ENCODE assay signal across 2 cellular contexts in genomic region chr7:80187279-80187678, GRCh38.
TF ChIP-seq lines count a peak whose summit lies in the region.

No MANE protein-coding gene starts in this region.

TF ChIP-seq in GM23338, 12 proteins besides CTCF, POLR2A, EP300 and RAD21 (continued from another document):
- TF ChIP-seq ZNF462 (CRISPR knock-in tag; IDR thresholded peaks at IDR 0.05): no peak
- no peak for TF ChIP-seq POLR2AphosphoS5 (IDR thresholded peaks at IDR 0.05; ENCODE audit: low read depth)
- no peak for TF ChIP-seq CREB1 (CRISPR knock-in tag; IDR thresholded peaks at IDR 0.05; ENCODE audit: low read depth)
- no peak for TF ChIP-seq STAT1 (IDR thresholded peaks at IDR 0.05; ENCODE audit: unreplicated experiment)
- TF ChIP-seq EZH2 (IDR thresholded peaks at IDR 0.05; ENCODE audit: low read depth, unreplicated experiment): no peak
- TF ChIP-seq, protein P1, sequence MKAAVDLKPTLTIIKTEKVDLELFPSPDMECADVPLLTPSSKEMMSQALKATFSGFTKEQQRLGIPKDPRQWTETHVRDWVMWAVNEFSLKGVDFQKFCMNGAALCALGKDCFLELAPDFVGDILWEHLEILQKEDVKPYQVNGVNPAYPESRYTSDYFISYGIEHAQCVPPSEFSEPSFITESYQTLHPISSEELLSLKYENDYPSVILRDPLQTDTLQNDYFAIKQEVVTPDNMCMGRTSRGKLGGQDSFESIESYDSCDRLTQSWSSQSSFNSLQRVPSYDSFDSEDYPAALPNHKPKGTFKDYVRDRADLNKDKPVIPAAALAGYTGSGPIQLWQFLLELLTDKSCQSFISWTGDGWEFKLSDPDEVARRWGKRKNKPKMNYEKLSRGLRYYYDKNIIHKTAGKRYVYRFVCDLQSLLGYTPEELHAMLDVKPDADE (IDR thresholded peaks at IDR 0.05): no peak
- TF ChIP-seq NANOG (IDR thresholded peaks at IDR 0.05; ENCODE audit: borderline replicate concordance): no peak
- no peak for TF ChIP-seq REST (IDR thresholded peaks at IDR 0.05; ENCODE audit: unreplicated experiment)

TF ChIP-seq in WTC11, 78 proteins besides CTCF, POLR2A, EP300 and RAD21 (continued from another document):
- TF ChIP-seq, protein P2, sequence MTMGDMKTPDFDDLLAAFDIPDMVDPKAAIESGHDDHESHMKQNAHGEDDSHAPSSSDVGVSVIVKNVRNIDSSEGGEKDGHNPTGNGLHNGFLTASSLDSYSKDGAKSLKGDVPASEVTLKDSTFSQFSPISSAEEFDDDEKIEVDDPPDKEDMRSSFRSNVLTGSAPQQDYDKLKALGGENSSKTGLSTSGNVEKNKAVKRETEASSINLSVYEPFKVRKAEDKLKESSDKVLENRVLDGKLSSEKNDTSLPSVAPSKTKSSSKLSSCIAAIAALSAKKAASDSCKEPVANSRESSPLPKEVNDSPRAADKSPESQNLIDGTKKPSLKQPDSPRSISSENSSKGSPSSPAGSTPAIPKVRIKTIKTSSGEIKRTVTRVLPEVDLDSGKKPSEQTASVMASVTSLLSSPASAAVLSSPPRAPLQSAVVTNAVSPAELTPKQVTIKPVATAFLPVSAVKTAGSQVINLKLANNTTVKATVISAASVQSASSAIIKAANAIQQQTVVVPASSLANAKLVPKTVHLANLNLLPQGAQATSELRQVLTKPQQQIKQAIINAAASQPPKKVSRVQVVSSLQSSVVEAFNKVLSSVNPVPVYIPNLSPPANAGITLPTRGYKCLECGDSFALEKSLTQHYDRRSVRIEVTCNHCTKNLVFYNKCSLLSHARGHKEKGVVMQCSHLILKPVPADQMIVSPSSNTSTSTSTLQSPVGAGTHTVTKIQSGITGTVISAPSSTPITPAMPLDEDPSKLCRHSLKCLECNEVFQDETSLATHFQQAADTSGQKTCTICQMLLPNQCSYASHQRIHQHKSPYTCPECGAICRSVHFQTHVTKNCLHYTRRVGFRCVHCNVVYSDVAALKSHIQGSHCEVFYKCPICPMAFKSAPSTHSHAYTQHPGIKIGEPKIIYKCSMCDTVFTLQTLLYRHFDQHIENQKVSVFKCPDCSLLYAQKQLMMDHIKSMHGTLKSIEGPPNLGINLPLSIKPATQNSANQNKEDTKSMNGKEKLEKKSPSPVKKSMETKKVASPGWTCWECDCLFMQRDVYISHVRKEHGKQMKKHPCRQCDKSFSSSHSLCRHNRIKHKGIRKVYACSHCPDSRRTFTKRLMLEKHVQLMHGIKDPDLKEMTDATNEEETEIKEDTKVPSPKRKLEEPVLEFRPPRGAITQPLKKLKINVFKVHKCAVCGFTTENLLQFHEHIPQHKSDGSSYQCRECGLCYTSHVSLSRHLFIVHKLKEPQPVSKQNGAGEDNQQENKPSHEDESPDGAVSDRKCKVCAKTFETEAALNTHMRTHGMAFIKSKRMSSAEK (CRISPR knock-in tag; IDR thresholded peaks at IDR 0.05; ENCODE audit: borderline replicate concordance): no peak
- no peak for TF ChIP-seq ZNF219 (CRISPR knock-in tag; IDR thresholded peaks at IDR 0.05; ENCODE audit: borderline replicate concordance)
- no peak for TF ChIP-seq E2F1 (CRISPR knock-in tag; IDR thresholded peaks at IDR 0.05)
- TF ChIP-seq KAT7 (CRISPR knock-in tag; IDR thresholded peaks at IDR 0.05; ENCODE audit: borderline replicate concordance): no peak
